1 cellular context compared by ENCODE assay signal in the genomic region with DNA sequence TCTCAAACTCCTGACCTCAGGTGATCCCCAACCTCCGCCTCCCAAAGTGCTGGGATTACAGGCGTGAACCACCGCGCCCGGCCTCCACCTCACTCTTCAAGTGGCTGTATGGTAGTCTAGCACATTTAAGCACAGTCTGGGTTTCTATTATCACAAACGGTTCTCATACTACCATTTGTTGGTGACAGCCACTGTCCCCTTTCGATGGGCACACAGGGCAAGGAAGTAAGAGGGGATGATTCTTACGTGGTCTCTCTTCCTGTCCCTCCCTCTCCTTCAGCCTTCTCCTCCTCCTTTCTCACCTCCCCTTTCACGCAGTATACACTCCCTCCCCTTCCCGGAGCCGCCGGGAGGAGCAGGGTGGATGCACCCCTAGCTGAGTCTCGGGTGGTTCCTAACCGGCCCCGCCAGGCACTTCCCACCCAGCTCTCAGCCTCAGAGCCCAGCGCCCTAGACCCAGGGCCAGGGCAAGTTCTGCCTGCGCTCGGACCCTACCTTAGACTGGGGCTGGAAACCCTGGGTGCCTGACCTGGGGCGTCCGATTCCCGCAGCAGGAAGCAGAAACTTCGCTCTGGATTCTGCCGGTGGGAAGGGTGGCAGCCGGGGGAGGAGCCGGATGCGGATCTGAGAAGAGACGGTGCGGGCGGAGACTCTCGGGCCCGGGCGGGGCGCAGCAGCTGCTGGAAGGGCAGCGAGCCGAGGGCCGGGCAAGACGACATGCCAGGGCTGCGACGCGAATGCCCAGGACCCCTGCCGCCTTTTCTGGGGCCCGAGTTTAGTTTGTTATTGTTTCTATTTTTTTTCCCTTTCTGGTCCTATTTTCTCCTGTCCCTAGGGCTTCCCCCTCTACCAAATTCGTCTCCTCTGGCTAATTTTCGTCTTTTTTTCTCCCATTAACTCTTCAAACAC.
A peak's percentile ranks its signal among the peaks of the same experiment; 100 is the strongest.
TF ChIP-seq lines count a peak whose summit lies in the region.

A gene (minus strand): TSS at position 626 of the 909 bp plus-strand sequence. CDS start 5,062 bp downstream, outside the sequence.

TF ChIP-seq in HepG2, 621 proteins besides CTCF, POLR2A, EP300 and RAD21 (continued from another document and continues in another):
- TF ChIP-seq, protein P1, sequence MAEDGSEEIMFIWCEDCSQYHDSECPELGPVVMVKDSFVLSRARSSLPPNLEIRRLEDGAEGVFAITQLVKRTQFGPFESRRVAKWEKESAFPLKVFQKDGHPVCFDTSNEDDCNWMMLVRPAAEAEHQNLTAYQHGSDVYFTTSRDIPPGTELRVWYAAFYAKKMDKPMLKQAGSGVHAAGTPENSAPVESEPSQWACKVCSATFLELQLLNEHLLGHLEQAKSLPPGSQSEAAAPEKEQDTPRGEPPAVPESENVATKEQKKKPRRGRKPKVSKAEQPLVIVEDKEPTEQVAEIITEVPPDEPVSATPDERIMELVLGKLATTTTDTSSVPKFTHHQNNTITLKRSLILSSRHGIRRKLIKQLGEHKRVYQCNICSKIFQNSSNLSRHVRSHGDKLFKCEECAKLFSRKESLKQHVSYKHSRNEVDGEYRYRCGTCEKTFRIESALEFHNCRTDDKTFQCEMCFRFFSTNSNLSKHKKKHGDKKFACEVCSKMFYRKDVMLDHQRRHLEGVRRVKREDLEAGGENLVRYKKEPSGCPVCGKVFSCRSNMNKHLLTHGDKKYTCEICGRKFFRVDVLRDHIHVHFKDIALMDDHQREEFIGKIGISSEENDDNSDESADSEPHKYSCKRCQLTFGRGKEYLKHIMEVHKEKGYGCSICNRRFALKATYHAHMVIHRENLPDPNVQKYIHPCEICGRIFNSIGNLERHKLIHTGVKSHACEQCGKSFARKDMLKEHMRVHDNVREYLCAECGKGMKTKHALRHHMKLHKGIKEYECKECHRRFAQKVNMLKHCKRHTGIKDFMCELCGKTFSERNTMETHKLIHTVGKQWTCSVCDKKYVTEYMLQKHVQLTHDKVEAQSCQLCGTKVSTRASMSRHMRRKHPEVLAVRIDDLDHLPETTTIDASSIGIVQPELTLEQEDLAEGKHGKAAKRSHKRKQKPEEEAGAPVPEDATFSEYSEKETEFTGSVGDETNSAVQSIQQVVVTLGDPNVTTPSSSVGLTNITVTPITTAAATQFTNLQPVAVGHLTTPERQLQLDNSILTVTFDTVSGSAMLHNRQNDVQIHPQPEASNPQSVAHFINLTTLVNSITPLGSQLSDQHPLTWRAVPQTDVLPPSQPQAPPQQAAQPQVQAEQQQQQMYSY (CRISPR knock-in tag; IDR thresholded peaks at IDR 0.05), result peak; percentile 84
- TF ChIP-seq, protein P2, sequence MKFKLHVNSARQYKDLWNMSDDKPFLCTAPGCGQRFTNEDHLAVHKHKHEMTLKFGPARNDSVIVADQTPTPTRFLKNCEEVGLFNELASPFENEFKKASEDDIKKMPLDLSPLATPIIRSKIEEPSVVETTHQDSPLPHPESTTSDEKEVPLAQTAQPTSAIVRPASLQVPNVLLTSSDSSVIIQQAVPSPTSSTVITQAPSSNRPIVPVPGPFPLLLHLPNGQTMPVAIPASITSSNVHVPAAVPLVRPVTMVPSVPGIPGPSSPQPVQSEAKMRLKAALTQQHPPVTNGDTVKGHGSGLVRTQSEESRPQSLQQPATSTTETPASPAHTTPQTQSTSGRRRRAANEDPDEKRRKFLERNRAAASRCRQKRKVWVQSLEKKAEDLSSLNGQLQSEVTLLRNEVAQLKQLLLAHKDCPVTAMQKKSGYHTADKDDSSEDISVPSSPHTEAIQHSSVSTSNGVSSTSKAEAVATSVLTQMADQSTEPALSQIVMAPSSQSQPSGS (CRISPR knock-in tag; IDR thresholded peaks at IDR 0.05), result no peak; the same call in 1 of the 2 replicates
- TF ChIP-seq DNMT3B (CRISPR knock-in tag; conservative IDR thresholded peaks at IDR 0.05) (no peak; the same call in 1 of the 2 replicates), ZNF563 (CRISPR knock-in tag; IDR thresholded peaks at IDR 0.05) (peak; percentile 83; the same call in 1 of the 2 replicates), SRF (IDR thresholded peaks at IDR 0.05; ENCODE audit: low read depth, low read length) (no peak), ZSCAN22 (CRISPR knock-in tag; IDR thresholded peaks at IDR 0.05) (no peak), ZNF629 (CRISPR knock-in tag; conservative IDR thresholded peaks at IDR 0.05) (no peak), ESRRA (CRISPR knock-in tag; IDR thresholded peaks at IDR 0.05; ENCODE audit: low read depth) (no peak; the same call in 1 of the 2 replicates), REL (CRISPR knock-in tag; conservative IDR thresholded peaks at IDR 0.05) (no peak), ZNF792 (CRISPR knock-in tag; IDR thresholded peaks at IDR 0.05) (no peak), SPEN (CRISPR knock-in tag; IDR thresholded peaks at IDR 0.05; ENCODE audit: low read depth) (no peak), SIX1 (CRISPR knock-in tag; IDR thresholded peaks at IDR 0.05; ENCODE audit: borderline replicate concordance) (no peak), SOX6 (IDR thresholded peaks at IDR 0.05) (no peak), SOX6 (CRISPR knock-in tag; IDR thresholded peaks at IDR 0.05) (peak; percentile 79), ZNF232 (CRISPR knock-in tag; IDR thresholded peaks at IDR 0.05; ENCODE audit: borderline replicate concordance) (no peak; the same call in 1 of the 2 replicates), SMAD1 (CRISPR knock-in tag; IDR thresholded peaks at IDR 0.05; ENCODE audit: borderline replicate concordance, low read depth) (no peak), MATR3 (CRISPR knock-in tag; IDR thresholded peaks at IDR 0.05) (no peak), FLYWCH1 (CRISPR knock-in tag; IDR thresholded peaks at IDR 0.05) (no peak), MEF2D (CRISPR knock-in tag; IDR thresholded peaks at IDR 0.05) (peak; percentile 74), KMT2A (CRISPR knock-in tag; IDR thresholded peaks at IDR 0.05) (0 out of 2 replicates have a peak, but pooled peaks have one; percentile 31), ETV5 (CRISPR knock-in tag; IDR thresholded peaks at IDR 0.05; ENCODE audit: borderline replicate concordance) (peak; percentile 86), ELF1 (CRISPR knock-in tag; IDR thresholded peaks at IDR 0.05) (peak; percentile 70), ZNF674 (CRISPR knock-in tag; IDR thresholded peaks at IDR 0.05; ENCODE audit: low read depth) (no peak), TOPORS (CRISPR knock-in tag; IDR thresholded peaks at IDR 0.05) (no peak), KAT8 (CRISPR knock-in tag; IDR thresholded peaks at IDR 0.05) (peak; percentile 90), MXD4 (CRISPR knock-in tag; IDR thresholded peaks at IDR 0.05) (no peak), PPARG (CRISPR knock-in tag; conservative IDR thresholded peaks at IDR 0.05) (no peak), ARNTL (CRISPR knock-in tag; IDR thresholded peaks at IDR 0.05) (peak; percentile 64), ARNT2 (CRISPR knock-in tag; IDR thresholded peaks at IDR 0.05; ENCODE audit: low read depth) (peak; percentile 60), FOXO1 (CRISPR knock-in tag; IDR thresholded peaks at IDR 0.05) (peak; percentile 30; the same call in 1 of the 2 replicates), ZNF138 (CRISPR knock-in tag; IDR thresholded peaks at IDR 0.05; ENCODE audit: low read depth) (no peak), TBP (CRISPR knock-in tag; IDR thresholded peaks at IDR 0.05) (no peak)
- TF ChIP-seq, protein P3, sequence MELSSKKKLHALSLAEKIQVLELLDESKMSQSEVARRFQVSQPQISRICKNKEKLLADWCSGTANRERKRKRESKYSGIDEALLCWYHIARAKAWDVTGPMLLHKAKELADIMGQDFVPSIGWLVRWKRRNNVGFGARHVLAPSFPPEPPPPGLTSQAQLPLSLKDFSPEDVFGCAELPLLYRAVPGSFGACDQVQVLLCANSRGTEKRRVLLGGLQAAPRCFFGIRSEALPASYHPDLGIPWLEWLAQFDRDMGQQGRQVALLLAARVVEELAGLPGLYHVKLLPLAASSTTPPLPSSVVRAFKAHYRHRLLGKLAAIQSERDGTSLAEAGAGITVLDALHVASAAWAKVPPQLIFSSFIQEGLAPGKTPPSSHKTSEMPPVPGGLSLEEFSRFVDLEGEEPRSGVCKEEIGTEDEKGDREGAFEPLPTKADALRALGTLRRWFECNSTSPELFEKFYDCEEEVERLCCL (CRISPR knock-in tag; IDR thresholded peaks at IDR 0.05; ENCODE audit: borderline replicate concordance), result peak; percentile 79; the same call in 1 of the 2 replicates
- TF ChIP-seq, protein P4, sequence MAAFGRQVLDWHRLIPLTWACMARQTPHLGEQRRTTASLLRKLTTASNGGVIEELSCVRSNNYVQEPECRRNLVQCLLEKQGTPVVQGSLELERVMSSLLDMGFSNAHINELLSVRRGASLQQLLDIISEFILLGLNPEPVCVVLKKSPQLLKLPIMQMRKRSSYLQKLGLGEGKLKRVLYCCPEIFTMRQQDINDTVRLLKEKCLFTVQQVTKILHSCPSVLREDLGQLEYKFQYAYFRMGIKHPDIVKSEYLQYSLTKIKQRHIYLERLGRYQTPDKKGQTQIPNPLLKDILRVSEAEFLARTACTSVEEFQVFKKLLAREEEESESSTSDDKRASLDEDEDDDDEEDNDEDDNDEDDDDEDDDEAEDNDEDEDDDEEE (CRISPR knock-in tag; IDR thresholded peaks at IDR 0.05), result peak; percentile 92
- TF ChIP-seq, protein P5, sequence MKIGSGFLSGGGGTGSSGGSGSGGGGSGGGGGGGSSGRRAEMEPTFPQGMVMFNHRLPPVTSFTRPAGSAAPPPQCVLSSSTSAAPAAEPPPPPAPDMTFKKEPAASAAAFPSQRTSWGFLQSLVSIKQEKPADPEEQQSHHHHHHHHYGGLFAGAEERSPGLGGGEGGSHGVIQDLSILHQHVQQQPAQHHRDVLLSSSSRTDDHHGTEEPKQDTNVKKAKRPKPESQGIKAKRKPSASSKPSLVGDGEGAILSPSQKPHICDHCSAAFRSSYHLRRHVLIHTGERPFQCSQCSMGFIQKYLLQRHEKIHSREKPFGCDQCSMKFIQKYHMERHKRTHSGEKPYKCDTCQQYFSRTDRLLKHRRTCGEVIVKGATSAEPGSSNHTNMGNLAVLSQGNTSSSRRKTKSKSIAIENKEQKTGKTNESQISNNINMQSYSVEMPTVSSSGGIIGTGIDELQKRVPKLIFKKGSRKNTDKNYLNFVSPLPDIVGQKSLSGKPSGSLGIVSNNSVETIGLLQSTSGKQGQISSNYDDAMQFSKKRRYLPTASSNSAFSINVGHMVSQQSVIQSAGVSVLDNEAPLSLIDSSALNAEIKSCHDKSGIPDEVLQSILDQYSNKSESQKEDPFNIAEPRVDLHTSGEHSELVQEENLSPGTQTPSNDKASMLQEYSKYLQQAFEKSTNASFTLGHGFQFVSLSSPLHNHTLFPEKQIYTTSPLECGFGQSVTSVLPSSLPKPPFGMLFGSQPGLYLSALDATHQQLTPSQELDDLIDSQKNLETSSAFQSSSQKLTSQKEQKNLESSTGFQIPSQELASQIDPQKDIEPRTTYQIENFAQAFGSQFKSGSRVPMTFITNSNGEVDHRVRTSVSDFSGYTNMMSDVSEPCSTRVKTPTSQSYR (CRISPR knock-in tag; IDR thresholded peaks at IDR 0.05; ENCODE audit: borderline replicate concordance), result 0 out of 2 replicates have a peak, but pooled peaks have one; percentile 29
- TF ChIP-seq, protein P6, sequence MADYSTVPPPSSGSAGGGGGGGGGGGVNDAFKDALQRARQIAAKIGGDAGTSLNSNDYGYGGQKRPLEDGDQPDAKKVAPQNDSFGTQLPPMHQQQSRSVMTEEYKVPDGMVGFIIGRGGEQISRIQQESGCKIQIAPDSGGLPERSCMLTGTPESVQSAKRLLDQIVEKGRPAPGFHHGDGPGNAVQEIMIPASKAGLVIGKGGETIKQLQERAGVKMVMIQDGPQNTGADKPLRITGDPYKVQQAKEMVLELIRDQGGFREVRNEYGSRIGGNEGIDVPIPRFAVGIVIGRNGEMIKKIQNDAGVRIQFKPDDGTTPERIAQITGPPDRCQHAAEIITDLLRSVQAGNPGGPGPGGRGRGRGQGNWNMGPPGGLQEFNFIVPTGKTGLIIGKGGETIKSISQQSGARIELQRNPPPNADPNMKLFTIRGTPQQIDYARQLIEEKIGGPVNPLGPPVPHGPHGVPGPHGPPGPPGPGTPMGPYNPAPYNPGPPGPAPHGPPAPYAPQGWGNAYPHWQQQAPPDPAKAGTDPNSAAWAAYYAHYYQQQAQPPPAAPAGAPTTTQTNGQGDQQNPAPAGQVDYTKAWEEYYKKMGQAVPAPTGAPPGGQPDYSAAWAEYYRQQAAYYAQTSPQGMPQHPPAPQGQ (CRISPR knock-in tag; IDR thresholded peaks at IDR 0.05; ENCODE audit: borderline replicate concordance), result no peak
- TF ChIP-seq, protein P7, sequence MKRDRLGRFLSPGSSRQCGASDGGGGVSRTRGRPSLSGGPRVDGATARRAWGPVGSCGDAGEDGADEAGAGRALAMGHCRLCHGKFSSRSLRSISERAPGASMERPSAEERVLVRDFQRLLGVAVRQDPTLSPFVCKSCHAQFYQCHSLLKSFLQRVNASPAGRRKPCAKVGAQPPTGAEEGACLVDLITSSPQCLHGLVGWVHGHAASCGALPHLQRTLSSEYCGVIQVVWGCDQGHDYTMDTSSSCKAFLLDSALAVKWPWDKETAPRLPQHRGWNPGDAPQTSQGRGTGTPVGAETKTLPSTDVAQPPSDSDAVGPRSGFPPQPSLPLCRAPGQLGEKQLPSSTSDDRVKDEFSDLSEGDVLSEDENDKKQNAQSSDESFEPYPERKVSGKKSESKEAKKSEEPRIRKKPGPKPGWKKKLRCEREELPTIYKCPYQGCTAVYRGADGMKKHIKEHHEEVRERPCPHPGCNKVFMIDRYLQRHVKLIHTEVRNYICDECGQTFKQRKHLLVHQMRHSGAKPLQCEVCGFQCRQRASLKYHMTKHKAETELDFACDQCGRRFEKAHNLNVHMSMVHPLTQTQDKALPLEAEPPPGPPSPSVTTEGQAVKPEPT (CRISPR knock-in tag; IDR thresholded peaks at IDR 0.05; ENCODE audit: low read depth), result peak; percentile 84
- TF ChIP-seq, protein P8, sequence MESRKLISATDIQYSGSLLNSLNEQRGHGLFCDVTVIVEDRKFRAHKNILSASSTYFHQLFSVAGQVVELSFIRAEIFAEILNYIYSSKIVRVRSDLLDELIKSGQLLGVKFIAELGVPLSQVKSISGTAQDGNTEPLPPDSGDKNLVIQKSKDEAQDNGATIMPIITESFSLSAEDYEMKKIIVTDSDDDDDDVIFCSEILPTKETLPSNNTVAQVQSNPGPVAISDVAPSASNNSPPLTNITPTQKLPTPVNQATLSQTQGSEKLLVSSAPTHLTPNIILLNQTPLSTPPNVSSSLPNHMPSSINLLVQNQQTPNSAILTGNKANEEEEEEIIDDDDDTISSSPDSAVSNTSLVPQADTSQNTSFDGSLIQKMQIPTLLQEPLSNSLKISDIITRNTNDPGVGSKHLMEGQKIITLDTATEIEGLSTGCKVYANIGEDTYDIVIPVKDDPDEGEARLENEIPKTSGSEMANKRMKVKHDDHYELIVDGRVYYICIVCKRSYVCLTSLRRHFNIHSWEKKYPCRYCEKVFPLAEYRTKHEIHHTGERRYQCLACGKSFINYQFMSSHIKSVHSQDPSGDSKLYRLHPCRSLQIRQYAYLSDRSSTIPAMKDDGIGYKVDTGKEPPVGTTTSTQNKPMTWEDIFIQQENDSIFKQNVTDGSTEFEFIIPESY (CRISPR knock-in tag; IDR thresholded peaks at IDR 0.05), result no peak
- TF ChIP-seq, protein P9, sequence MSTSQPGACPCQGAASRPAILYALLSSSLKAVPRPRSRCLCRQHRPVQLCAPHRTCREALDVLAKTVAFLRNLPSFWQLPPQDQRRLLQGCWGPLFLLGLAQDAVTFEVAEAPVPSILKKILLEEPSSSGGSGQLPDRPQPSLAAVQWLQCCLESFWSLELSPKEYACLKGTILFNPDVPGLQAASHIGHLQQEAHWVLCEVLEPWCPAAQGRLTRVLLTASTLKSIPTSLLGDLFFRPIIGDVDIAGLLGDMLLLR (CRISPR knock-in tag; IDR thresholded peaks at IDR 0.05), result 0 out of 2 replicates have a peak, but pooled peaks have one; percentile 60
- TF ChIP-seq, protein P10, sequence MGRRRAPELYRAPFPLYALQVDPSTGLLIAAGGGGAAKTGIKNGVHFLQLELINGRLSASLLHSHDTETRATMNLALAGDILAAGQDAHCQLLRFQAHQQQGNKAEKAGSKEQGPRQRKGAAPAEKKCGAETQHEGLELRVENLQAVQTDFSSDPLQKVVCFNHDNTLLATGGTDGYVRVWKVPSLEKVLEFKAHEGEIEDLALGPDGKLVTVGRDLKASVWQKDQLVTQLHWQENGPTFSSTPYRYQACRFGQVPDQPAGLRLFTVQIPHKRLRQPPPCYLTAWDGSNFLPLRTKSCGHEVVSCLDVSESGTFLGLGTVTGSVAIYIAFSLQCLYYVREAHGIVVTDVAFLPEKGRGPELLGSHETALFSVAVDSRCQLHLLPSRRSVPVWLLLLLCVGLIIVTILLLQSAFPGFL (CRISPR knock-in tag; IDR thresholded peaks at IDR 0.05), result no peak
